20 cellular contexts compared by ENCODE assay signal in genomic region chr3:152360966-152361365, GRCh38.
DNase-seq lines count a peak whose midpoint lies in the region; ATAC-seq and TF ChIP-seq lines count a peak whose summit lies in the region.
"Had no signal": no experiment of that assay in that cellular context is flagged by ENCODE, and none has a peak within 500 bp of the region (broad histone marks: within the 10 kb centered on the region; RNA-seq: fewer than 3 reads in every experiment).

No MANE protein-coding gene starts in this region.

- H3K4me2 ChIP-seq in MM.1S (ENCODE audit: low read depth, low read length) = no peak overlapping the region

- no peak for ATAC-seq in memory B cell (ENCODE audit: low read depth)
- ATAC-seq in stimulated activated naive B cell treated with anti-CD40 and anti-IgM and Interleukin-4, amounts not matched to agents 10 μg/mL and 1 μg/mL and 100 μg/mL, for 72 hours (replicated peaks) = no peak
- ATAC-seq: GM12878, SK-N-SH treated with all-trans-retinoic acid at 6 μM for 48 hours had no signal

- DNase-seq in activated naive CD4-positive, alpha-beta T cell treated with anti-CD3 and anti-CD28 coated beads for 36 hours = no peak
- DNase-seq in activated naive CD4-positive, alpha-beta T cell (lab: John Stamatoyannopoulos, UW) = no peak
- no peak for DNase-seq in activated CD4-positive, alpha-beta memory T cell treated with anti-CD3 and anti-CD28 coated beads, Interleukin-2, amount 10 ng/mL, durations not matched to agents 7 days and 5 days
- no peak for DNase-seq in memory B cell (ENCODE audit: low spot score in 2 of 2)
- no peak for DNase-seq in stimulated activated naive B cell treated with anti-CD40 and anti-IgM and Interleukin-4, amounts not matched to agents 10 μg/mL and 1 μg/mL and 100 μg/mL, for 72 hours
- no peak for DNase-seq in MM.1S
- DNase-seq in D341Med (ENCODE audit: low spot score) = no peak
- DNase-seq in germinal center (ENCODE audit: low spot score) = no peak
- DNase-seq: activated CD8-positive, alpha-beta memory T cell treated with anti-CD3 and anti-CD28 coated beads, Interleukin-2, amount 50 U/mL, for 48 hours; DMS79; MG63; NCI-H1436; NCI-H2171; NCI-H69; ovary had no signal

- peaks cover 27% of the 10 kb centered on the region for H3K36me3 Mint-ChIP-seq in activated naive CD4-positive, alpha-beta T cell treated with anti-CD3 and anti-CD28 coated beads for 36 hours (ENCODE audit: low read depth)
- peaks cover 61% of the 10 kb centered on the region for H3K36me3 Mint-ChIP-seq in activated CD4-positive, alpha-beta memory T cell treated with anti-CD3 and anti-CD28 coated beads, Interleukin-2, amount 10 ng/mL, durations not matched to agents 7 days and 5 days (ENCODE audit: low read depth)
- H3K36me3 Mint-ChIP-seq in memory B cell = peaks cover 25% of the 10 kb centered on the region
- peaks cover 30 to 58% of the 10 kb centered on the region in 2 donors for H3K36me3 Mint-ChIP-seq in stimulated activated naive B cell treated with anti-CD40 and anti-IgM and Interleukin-4, amounts not matched to agents 10 μg/mL and 1 μg/mL and 100 μg/mL, for 72 hours

- no peak overlapping the region for H2AFZ ChIP-seq in MM.1S (ENCODE audit: low read length)

- CTCF ChIA-PET in activated naive CD4-positive, alpha-beta T cell treated with anti-CD3 and anti-CD28 coated beads for 36 hours (lab: Charles Lee) = interaction anchor here (1.3 kb wide), 1 partner anchor 15 kb away, joined by 4 read pairs; no protein-coding TSS in a partner anchor
- CTCF ChIA-PET in activated CD4-positive, alpha-beta memory T cell treated with anti-CD3 and anti-CD28 coated beads, Interleukin-2, amount 10 ng/mL, durations not matched to agents 7 days and 5 days (lab: Charles Lee) = no interaction called here

- H3F3A ChIP-seq in MM.1S (ENCODE audit: insufficient read depth, low read length) = 0 out of 2 replicates have a peak, but pooled peaks cover 6% of the 10 kb centered on the region

- H3K79me2 ChIP-seq in MM.1S (ENCODE audit: low read length) = peaks cover 98% of the 10 kb centered on the region

- H3K4me3 ChIP-seq in MM.1S (ENCODE audit: low read length) = no peak overlapping the region
- H3K4me3 ChIP-seq: coronary artery, GM12878, MG63, ovary, tibial nerve had no signal

- H3K4me1 Mint-ChIP-seq in activated naive CD4-positive, alpha-beta T cell treated with anti-CD3 and anti-CD28 coated beads for 36 hours (ENCODE audit: low read depth) = peaks cover 73% of the 10 kb centered on the region
- H3K4me1 Mint-ChIP-seq in activated CD4-positive, alpha-beta memory T cell treated with anti-CD3 and anti-CD28 coated beads, Interleukin-2, amount 10 ng/mL, durations not matched to agents 7 days and 5 days = peaks cover 54% of the 10 kb centered on the region
- H3K4me1 Mint-ChIP-seq in memory B cell = peaks cover 37% of the 10 kb centered on the region
- peaks cover 40 to 72% of the 10 kb centered on the region in 2 donors for H3K4me1 Mint-ChIP-seq in stimulated activated naive B cell treated with anti-CD40 and anti-IgM and Interleukin-4, amounts not matched to agents 10 μg/mL and 1 μg/mL and 100 μg/mL, for 72 hours

- H3K36me3 ChIP-seq in MM.1S (replicated peaks; ENCODE audit: insufficient read depth, low read length) = no peaks in the 10 kb centered on the region; the same call in 1 of the 2 replicates
- H3K36me3 ChIP-seq: ovary had no signal

- H3K4me1 ChIP-seq in MM.1S (ENCODE audit: low read length) = no peaks in the 10 kb centered on the region

- no peak overlapping the region for H3K9ac ChIP-seq in MM.1S (ENCODE audit: low read length)

- intact Hi-C loops in activated naive CD4-positive, alpha-beta T cell treated with anti-CD3 and anti-CD28 coated beads for 36 hours (cut with micrococcal nuclease) = no loop called here

- POLR2A ChIA-PET in activated CD4-positive, alpha-beta memory T cell treated with anti-CD3 and anti-CD28 coated beads, Interleukin-2, amount 10 ng/mL, durations not matched to agents 7 days and 5 days (lab: Charles Lee) = interaction anchor here (1.2 kb wide), 1 partner anchor 12 kb away, joined by 3 read pairs; no protein-coding TSS in a partner anchor

- no peaks in the 10 kb centered on the region for H3K9me3 Mint-ChIP-seq in activated naive CD4-positive, alpha-beta T cell treated with anti-CD3 and anti-CD28 coated beads for 36 hours
- no peaks in the 10 kb centered on the region for H3K9me3 Mint-ChIP-seq in activated CD4-positive, alpha-beta memory T cell treated with anti-CD3 and anti-CD28 coated beads, Interleukin-2, amount 10 ng/mL, durations not matched to agents 7 days and 5 days
- no peaks in the 10 kb centered on the region for H3K9me3 Mint-ChIP-seq in memory B cell
- H3K9me3 Mint-ChIP-seq in stimulated activated naive B cell treated with anti-CD40 and anti-IgM and Interleukin-4, amounts not matched to agents 10 μg/mL and 1 μg/mL and 100 μg/mL, for 72 hours = no peaks in the 10 kb centered on the region

- H3K27ac Mint-ChIP-seq in activated naive CD4-positive, alpha-beta T cell treated with anti-CD3 and anti-CD28 coated beads for 36 hours = peak overlapping the region; percentile 3
- peak overlapping the region; percentile 11 for H3K27ac Mint-ChIP-seq in activated CD4-positive, alpha-beta memory T cell treated with anti-CD3 and anti-CD28 coated beads, Interleukin-2, amount 10 ng/mL, durations not matched to agents 7 days and 5 days
- peak overlapping the region; percentile 63 for H3K27ac Mint-ChIP-seq in memory B cell
- peak overlapping the region; percentile 62 for H3K27ac Mint-ChIP-seq in stimulated activated naive B cell treated with anti-CD40 and anti-IgM and Interleukin-4, amounts not matched to agents 10 μg/mL and 1 μg/mL and 100 μg/mL, for 72 hours

- no peaks in the 10 kb centered on the region for H3K27me3 Mint-ChIP-seq in activated naive CD4-positive, alpha-beta T cell treated with anti-CD3 and anti-CD28 coated beads for 36 hours (ENCODE audit: low read depth)
- no peaks in the 10 kb centered on the region for H3K27me3 Mint-ChIP-seq in activated CD4-positive, alpha-beta memory T cell treated with anti-CD3 and anti-CD28 coated beads, Interleukin-2, amount 10 ng/mL, durations not matched to agents 7 days and 5 days
- no peaks in the 10 kb centered on the region for H3K27me3 Mint-ChIP-seq in memory B cell
- no peaks in the 10 kb centered on the region for H3K27me3 Mint-ChIP-seq in stimulated activated naive B cell treated with anti-CD40 and anti-IgM and Interleukin-4, amounts not matched to agents 10 μg/mL and 1 μg/mL and 100 μg/mL, for 72 hours

- no peaks in the 10 kb centered on the region for H3K27me3 ChIP-seq in MM.1S (replicated peaks; ENCODE audit: insufficient read depth, low read length)
- H3K27me3 ChIP-seq: MG63, ovary, tibial nerve had no signal

- H3K9me3 ChIP-seq in MM.1S (replicated peaks; ENCODE audit: insufficient read depth, low read length) = no peaks in the 10 kb centered on the region
- H3K9me3 ChIP-seq: MG63, ovary, tibial nerve had no signal

- H3K27ac ChIP-seq in MM.1S (ENCODE audit: low read length) = no peak overlapping the region
- H3K27ac ChIP-seq: coronary artery, ovary, RWPE1 had no signal

- H4K20me1 ChIP-seq in MM.1S (ENCODE audit: insufficient read depth, low read length) = peaks cover 5% of the 10 kb centered on the region; the same call in 1 of the 2 replicates

- no peaks in the 10 kb centered on the region for H3K9me2 ChIP-seq in MM.1S (replicated peaks; ENCODE audit: insufficient read depth, low read length)

- TF ChIP-seq CTCF in MM.1S (IDR thresholded peaks at IDR 0.05; ENCODE audit: low read length) = no peak

- H3K4me3 Mint-ChIP-seq in activated naive CD4-positive, alpha-beta T cell treated with anti-CD3 and anti-CD28 coated beads for 36 hours = no peak overlapping the region
- no peak overlapping the region for H3K4me3 Mint-ChIP-seq in activated CD4-positive, alpha-beta memory T cell treated with anti-CD3 and anti-CD28 coated beads, Interleukin-2, amount 10 ng/mL, durations not matched to agents 7 days and 5 days
- H3K4me3 Mint-ChIP-seq in memory B cell = no peak overlapping the region
- H3K4me3 Mint-ChIP-seq in stimulated activated naive B cell treated with anti-CD40 and anti-IgM and Interleukin-4, amounts not matched to agents 10 μg/mL and 1 μg/mL and 100 μg/mL, for 72 hours = no peak overlapping the region

Comparison
In these comparisons a context has a peak if more than half of its experiments do, and no peak if none do; other contexts are left out.
1. H3K27ac Mint-ChIP-seq: peak in every context shown above with its lines; median percentile 63 in memory B cell; 62 in stimulated activated naive B cell treated with anti-CD40 and anti-IgM and Interleukin-4, amounts not matched to agents 10 μg/mL and 1 μg/mL and 100 μg/mL, for 72 hours; 11 in activated CD4-positive, alpha-beta memory T cell treated with anti-CD3 and anti-CD28 coated beads, Interleukin-2, amount 10 ng/mL, durations not matched to agents 7 days and 5 days; 3 in activated naive CD4-positive, alpha-beta T cell treated with anti-CD3 and anti-CD28 coated beads for 36 hours.